2 cellular contexts compared by ENCODE assay signal in the genomic region with DNA sequence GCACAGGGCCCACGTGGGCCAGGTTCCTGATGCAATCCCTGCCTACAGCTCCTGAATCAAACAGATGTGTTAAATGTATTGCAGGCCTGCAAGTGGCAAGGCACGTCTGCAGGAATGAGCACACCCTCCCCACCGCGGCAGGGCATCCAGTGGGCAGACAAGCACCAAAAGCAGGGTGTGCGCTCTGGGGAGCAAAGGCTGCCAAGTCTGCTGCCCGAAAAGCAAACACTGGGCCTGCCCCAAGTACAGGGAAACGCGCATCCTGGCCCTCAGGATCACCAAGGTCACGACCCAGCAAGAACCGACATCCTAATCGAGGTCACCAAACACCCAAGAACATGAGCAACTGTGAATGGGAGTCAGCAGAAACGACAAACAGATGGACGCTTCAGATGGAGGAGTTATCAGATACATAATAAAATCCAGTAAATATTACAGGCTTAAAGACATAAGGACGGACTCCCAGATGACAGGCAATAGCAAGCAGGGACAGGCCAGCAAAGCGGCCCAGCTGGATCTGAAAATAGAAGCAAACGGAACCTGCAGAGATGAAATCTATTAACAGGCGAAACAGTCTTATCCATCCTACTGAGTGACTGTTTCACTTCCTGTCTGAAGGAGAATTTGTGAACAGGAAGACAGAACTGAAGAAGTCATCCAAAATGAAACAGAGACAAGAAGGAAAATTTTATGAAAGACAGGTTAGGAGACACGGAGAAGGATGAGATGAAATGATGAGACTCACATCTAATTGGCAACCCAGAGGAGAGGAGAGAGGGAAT.
TF ChIP-seq lines count a peak whose summit lies in the region.

No MANE protein-coding gene starts in this region.

TF ChIP-seq in liver, 16 proteins besides CTCF, POLR2A, EP300 and RAD21:
- TF ChIP-seq, protein P1, sequence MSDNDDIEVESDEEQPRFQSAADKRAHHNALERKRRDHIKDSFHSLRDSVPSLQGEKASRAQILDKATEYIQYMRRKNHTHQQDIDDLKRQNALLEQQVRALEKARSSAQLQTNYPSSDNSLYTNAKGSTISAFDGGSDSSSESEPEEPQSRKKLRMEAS (IDR thresholded peaks at IDR 0.05): no peak
- peak; percentile 68 for TF ChIP-seq NR2F2 (IDR thresholded peaks at IDR 0.05)
- peak; percentile 30 to 33 for TF ChIP-seq RXRA (IDR thresholded peaks at IDR 0.05)

TF ChIP-seq in HepG2, 621 proteins besides CTCF, POLR2A, EP300 and RAD21:
- TF ChIP-seq MTA3 (CRISPR knock-in tag; IDR thresholded peaks at IDR 0.05) (no peak), SOX13 (IDR thresholded peaks at IDR 0.05) (no peak), SOX13 (CRISPR knock-in tag; conservative IDR thresholded peaks at IDR 0.05 in 1 of 2, IDR thresholded peaks at IDR 0.05 in 1 of 2) (no peak), ISL2 (CRISPR knock-in tag; IDR thresholded peaks at IDR 0.05) (no peak), ZNF160 (CRISPR knock-in tag; IDR thresholded peaks at IDR 0.05) (no peak), SIN3A (IDR thresholded peaks at IDR 0.05; ENCODE audit: borderline replicate concordance, low read depth, low read length) (no peak), ZNF446 (CRISPR knock-in tag; IDR thresholded peaks at IDR 0.05) (no peak), ZNF569 (CRISPR knock-in tag; IDR thresholded peaks at IDR 0.05; ENCODE audit: borderline replicate concordance) (no peak), ZNF607 (CRISPR knock-in tag; IDR thresholded peaks at IDR 0.05; ENCODE audit: borderline replicate concordance) (no peak), ZFP90 (CRISPR knock-in tag; IDR thresholded peaks at IDR 0.05; ENCODE audit: borderline replicate concordance) (no peak)
- TF ChIP-seq, protein P2, sequence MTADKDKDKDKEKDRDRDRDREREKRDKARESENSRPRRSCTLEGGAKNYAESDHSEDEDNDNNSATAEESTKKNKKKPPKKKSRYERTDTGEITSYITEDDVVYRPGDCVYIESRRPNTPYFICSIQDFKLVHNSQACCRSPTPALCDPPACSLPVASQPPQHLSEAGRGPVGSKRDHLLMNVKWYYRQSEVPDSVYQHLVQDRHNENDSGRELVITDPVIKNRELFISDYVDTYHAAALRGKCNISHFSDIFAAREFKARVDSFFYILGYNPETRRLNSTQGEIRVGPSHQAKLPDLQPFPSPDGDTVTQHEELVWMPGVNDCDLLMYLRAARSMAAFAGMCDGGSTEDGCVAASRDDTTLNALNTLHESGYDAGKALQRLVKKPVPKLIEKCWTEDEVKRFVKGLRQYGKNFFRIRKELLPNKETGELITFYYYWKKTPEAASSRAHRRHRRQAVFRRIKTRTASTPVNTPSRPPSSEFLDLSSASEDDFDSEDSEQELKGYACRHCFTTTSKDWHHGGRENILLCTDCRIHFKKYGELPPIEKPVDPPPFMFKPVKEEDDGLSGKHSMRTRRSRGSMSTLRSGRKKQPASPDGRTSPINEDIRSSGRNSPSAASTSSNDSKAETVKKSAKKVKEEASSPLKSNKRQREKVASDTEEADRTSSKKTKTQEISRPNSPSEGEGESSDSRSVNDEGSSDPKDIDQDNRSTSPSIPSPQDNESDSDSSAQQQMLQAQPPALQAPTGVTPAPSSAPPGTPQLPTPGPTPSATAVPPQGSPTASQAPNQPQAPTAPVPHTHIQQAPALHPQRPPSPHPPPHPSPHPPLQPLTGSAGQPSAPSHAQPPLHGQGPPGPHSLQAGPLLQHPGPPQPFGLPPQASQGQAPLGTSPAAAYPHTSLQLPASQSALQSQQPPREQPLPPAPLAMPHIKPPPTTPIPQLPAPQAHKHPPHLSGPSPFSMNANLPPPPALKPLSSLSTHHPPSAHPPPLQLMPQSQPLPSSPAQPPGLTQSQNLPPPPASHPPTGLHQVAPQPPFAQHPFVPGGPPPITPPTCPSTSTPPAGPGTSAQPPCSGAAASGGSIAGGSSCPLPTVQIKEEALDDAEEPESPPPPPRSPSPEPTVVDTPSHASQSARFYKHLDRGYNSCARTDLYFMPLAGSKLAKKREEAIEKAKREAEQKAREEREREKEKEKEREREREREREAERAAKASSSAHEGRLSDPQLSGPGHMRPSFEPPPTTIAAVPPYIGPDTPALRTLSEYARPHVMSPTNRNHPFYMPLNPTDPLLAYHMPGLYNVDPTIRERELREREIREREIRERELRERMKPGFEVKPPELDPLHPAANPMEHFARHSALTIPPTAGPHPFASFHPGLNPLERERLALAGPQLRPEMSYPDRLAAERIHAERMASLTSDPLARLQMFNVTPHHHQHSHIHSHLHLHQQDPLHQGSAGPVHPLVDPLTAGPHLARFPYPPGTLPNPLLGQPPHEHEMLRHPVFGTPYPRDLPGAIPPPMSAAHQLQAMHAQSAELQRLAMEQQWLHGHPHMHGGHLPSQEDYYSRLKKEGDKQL (CRISPR knock-in tag; IDR thresholded peaks at IDR 0.05; ENCODE audit: low read depth): no peak
- TF ChIP-seq, protein P3, sequence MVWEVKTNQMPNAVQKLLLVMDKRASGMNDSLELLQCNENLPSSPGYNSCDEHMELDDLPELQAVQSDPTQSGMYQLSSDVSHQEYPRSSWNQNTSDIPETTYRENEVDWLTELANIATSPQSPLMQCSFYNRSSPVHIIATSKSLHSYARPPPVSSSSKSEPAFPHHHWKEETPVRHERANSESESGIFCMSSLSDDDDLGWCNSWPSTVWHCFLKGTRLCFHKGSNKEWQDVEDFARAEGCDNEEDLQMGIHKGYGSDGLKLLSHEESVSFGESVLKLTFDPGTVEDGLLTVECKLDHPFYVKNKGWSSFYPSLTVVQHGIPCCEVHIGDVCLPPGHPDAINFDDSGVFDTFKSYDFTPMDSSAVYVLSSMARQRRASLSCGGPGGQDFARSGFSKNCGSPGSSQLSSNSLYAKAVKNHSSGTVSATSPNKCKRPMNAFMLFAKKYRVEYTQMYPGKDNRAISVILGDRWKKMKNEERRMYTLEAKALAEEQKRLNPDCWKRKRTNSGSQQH (CRISPR knock-in tag; IDR thresholded peaks at IDR 0.05; ENCODE audit: low read depth): no peak
- TF ChIP-seq, protein P4, sequence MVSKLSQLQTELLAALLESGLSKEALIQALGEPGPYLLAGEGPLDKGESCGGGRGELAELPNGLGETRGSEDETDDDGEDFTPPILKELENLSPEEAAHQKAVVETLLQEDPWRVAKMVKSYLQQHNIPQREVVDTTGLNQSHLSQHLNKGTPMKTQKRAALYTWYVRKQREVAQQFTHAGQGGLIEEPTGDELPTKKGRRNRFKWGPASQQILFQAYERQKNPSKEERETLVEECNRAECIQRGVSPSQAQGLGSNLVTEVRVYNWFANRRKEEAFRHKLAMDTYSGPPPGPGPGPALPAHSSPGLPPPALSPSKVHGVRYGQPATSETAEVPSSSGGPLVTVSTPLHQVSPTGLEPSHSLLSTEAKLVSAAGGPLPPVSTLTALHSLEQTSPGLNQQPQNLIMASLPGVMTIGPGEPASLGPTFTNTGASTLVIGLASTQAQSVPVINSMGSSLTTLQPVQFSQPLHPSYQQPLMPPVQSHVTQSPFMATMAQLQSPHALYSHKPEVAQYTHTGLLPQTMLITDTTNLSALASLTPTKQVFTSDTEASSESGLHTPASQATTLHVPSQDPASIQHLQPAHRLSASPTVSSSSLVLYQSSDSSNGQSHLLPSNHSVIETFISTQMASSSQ (IDR thresholded peaks at IDR 0.05; ENCODE audit: low read depth): no peak
- TF ChIP-seq, protein P4 (CRISPR knock-in tag; IDR thresholded peaks at IDR 0.05; ENCODE audit: borderline replicate concordance): no peak
- TF ChIP-seq, protein P5, sequence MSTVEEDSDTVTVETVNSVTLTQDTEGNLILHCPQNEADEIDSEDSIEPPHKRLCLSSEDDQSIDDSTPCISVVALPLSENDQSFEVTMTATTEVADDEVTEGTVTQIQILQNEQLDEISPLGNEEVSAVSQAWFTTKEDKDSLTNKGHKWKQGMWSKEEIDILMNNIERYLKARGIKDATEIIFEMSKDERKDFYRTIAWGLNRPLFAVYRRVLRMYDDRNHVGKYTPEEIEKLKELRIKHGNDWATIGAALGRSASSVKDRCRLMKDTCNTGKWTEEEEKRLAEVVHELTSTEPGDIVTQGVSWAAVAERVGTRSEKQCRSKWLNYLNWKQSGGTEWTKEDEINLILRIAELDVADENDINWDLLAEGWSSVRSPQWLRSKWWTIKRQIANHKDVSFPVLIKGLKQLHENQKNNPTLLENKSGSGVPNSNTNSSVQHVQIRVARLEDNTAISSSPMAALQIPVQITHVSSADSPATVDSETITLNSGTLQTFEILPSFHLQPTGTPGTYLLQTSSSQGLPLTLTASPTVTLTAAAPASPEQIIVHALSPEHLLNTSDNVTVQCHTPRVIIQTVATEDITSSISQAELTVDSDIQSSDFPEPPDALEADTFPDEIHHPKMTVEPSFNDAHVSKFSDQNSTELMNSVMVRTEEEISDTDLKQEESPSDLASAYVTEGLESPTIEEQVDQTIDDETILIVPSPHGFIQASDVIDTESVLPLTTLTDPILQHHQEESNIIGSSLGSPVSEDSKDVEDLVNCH (CRISPR knock-in tag; IDR thresholded peaks at IDR 0.05): no peak
- TF ChIP-seq, protein P6, sequence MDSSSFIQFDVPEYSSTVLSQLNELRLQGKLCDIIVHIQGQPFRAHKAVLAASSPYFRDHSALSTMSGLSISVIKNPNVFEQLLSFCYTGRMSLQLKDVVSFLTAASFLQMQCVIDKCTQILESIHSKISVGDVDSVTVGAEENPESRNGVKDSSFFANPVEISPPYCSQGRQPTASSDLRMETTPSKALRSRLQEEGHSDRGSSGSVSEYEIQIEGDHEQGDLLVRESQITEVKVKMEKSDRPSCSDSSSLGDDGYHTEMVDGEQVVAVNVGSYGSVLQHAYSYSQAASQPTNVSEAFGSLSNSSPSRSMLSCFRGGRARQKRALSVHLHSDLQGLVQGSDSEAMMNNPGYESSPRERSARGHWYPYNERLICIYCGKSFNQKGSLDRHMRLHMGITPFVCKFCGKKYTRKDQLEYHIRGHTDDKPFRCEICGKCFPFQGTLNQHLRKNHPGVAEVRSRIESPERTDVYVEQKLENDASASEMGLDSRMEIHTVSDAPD (CRISPR knock-in tag; IDR thresholded peaks at IDR 0.05): no peak
- TF ChIP-seq, protein P7, sequence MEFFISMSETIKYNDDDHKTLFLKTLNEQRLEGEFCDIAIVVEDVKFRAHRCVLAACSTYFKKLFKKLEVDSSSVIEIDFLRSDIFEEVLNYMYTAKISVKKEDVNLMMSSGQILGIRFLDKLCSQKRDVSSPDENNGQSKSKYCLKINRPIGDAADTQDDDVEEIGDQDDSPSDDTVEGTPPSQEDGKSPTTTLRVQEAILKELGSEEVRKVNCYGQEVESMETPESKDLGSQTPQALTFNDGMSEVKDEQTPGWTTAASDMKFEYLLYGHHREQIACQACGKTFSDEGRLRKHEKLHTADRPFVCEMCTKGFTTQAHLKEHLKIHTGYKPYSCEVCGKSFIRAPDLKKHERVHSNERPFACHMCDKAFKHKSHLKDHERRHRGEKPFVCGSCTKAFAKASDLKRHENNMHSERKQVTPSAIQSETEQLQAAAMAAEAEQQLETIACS (CRISPR knock-in tag; IDR thresholded peaks at IDR 0.05): no peak
TF ChIP-seq in HepG2: peak in this region for 0.
